8 cellular contexts compared by ENCODE assay signal in genomic region chr3:161854232-161854771, GRCh38.
DNase-seq lines count a peak whose midpoint lies in the region; ATAC-seq, FAIRE-seq and TF ChIP-seq lines count a peak whose summit lies in the region.

No MANE protein-coding gene starts in this region.

- H4K20me1 ChIP-seq in Karpas-422 (ENCODE audit: insufficient read depth, low read depth, low read length) (no peaks in the 10 kb centered on the region), astrocyte (ENCODE audit: insufficient read depth, low read length) (no peaks in the 10 kb centered on the region)

- H2AFZ ChIP-seq in Karpas-422 (ENCODE audit: low read length) (no peak overlapping the region), astrocyte (ENCODE audit: low read depth, low read length) (peak overlapping the region; percentile 74), neuronal stem cell (ENCODE audit: low read length) (peak overlapping the region; percentile 74)

- H3K4me1 ChIP-seq in Karpas-422 (ENCODE audit: low read length) (no peaks in the 10 kb centered on the region), astrocyte (ENCODE audit: insufficient read depth, low read length) (peaks cover 14% of the 10 kb centered on the region), neuronal stem cell (ENCODE audit: control insufficient read depth in 2 of 2, insufficient read depth in 1 of 2, low read depth in 1 of 2, low read length in 2 of 2) (no peaks in the 10 kb centered on the region), ascending aorta (no peaks in the 10 kb centered on the region)

- no peak overlapping the region for H2BK12ac ChIP-seq in neuronal stem cell (ENCODE audit: low read length)

- peak; percentile 77 for FAIRE-seq in astrocyte (lab: Jason Lieb, UNC)

- peak; percentile 49 for ATAC-seq in GM21423 (IDR thresholded peaks at IDR 0.05; ENCODE audit: unreplicated experiment)
- ATAC-seq in HG03460 (IDR thresholded peaks at IDR 0.05; ENCODE audit: unreplicated experiment): no peak

- intact Hi-C loops in ascending aorta (cut with DNase I): no loop called here

- no peak overlapping the region for H3K18ac ChIP-seq in neuronal stem cell (ENCODE audit: low read length)

- no peak overlapping the region for H3K4me3 Mint-ChIP-seq in astrocyte (ENCODE audit: unreplicated experiment)

- H2AK5ac ChIP-seq in neuronal stem cell (ENCODE audit: low read depth, low read length): no peak overlapping the region

- no peak overlapping the region for H3K23ac ChIP-seq in neuronal stem cell (ENCODE audit: low read depth, low read length, poor library complexity)

- no peak overlapping the region for H2BK120ac ChIP-seq in neuronal stem cell (ENCODE audit: low read depth, low read length)

- H3K79me2 ChIP-seq in Karpas-422 (ENCODE audit: low read length) (no peaks in the 10 kb centered on the region), astrocyte (ENCODE audit: insufficient read depth, low read length) (no peaks in the 10 kb centered on the region)

- H3K9me3 ChIP-seq in Karpas-422 (ENCODE audit: low read length) (no peaks in the 10 kb centered on the region), astrocyte (ENCODE audit: insufficient read depth, low read depth, low read length) (no peaks in the 10 kb centered on the region), neuronal stem cell (replicated peaks in 1 of 2; ENCODE audit: control insufficient read depth in 2 of 2, insufficient read depth in 1 of 2, low read depth in 1 of 2, low read length in 2 of 2) (no peaks in the 10 kb centered on the region), ascending aorta (no peaks in the 10 kb centered on the region)

- H3K9me2 ChIP-seq in Karpas-422 (replicated peaks; ENCODE audit: insufficient read depth, low read length): no peaks in the 10 kb centered on the region

- WGBS in neuronal stem cell (ENCODE audit: extremely low coverage in 2 of 2, insufficient read length in 2 of 2, insufficient replicate concordance in 1 of 2), 2 donors: no CpG with 5 or more reads among the region's 7 CpGs

- H3K27me3 ChIP-seq in Karpas-422 (ENCODE audit: low read length) (no peaks in the 10 kb centered on the region), astrocyte (ENCODE audit: insufficient read depth, low read length) (no peaks in the 10 kb centered on the region), neuronal stem cell (ENCODE audit: control insufficient read depth in 3 of 3, insufficient read depth in 3 of 3, low read depth in 1 of 3, low read length in 3 of 3) (no peaks in the 10 kb centered on the region), ascending aorta (no peaks in the 10 kb centered on the region)

- TF ChIP-seq CTCF in astrocyte (IDR thresholded peaks at IDR 0.05; ENCODE audit: insufficient read depth, low read depth, low read length) (peak; percentile 12), ascending aorta (IDR thresholded peaks at IDR 0.05) (no peak)

- H3K27ac ChIP-seq in Karpas-422 (ENCODE audit: low read length): no peak overlapping the region
- peak overlapping the region; percentile 74 for H3K27ac ChIP-seq in astrocyte (ENCODE audit: low read depth, low read length)
- H3K27ac ChIP-seq in neuronal stem cell (replicated peaks; ENCODE audit: low read length): no peak overlapping the region
- no peak overlapping the region for H3K27ac ChIP-seq in ascending aorta

- H3K9ac ChIP-seq in Karpas-422 (ENCODE audit: low read length) (no peak overlapping the region), astrocyte (ENCODE audit: low read length) (peak overlapping the region; percentile 71), neuronal stem cell (ENCODE audit: low read depth, low read length, poor library complexity) (no peak overlapping the region)

- no peak overlapping the region for H2BK15ac ChIP-seq in neuronal stem cell (ENCODE audit: low read length)

- no peak overlapping the region for H3K4me3 ChIP-seq in Karpas-422 (ENCODE audit: low read length)
- H3K4me3 ChIP-seq in astrocyte (ENCODE audit: insufficient read depth, low read depth, low read length): no peak overlapping the region
- H3K4me3 ChIP-seq in neuronal stem cell (ENCODE audit: low read length in 2 of 2): no peak overlapping the region
- H3K4me3 ChIP-seq in ascending aorta: no peak overlapping the region

- H4K8ac ChIP-seq in neuronal stem cell (ENCODE audit: low read depth, low read length): no peak overlapping the region

- H3K4me2 ChIP-seq in Karpas-422 (ENCODE audit: low read depth, low read length, poor library complexity, severe bottlenecking) (no peak overlapping the region), astrocyte (ENCODE audit: low read length) (peak overlapping the region; percentile 66), neuronal stem cell (ENCODE audit: insufficient read depth, low read length, poor library complexity, severe bottlenecking) (no peak overlapping the region)

- H2BK5ac ChIP-seq in neuronal stem cell (ENCODE audit: low read length): no peak overlapping the region

- peaks cover 11% of the 10 kb centered on the region for H3K4me1 Mint-ChIP-seq in astrocyte (ENCODE audit: low read depth, unreplicated experiment)

- H4K91ac ChIP-seq in neuronal stem cell (ENCODE audit: low read depth, low read length, poor library complexity): no peak overlapping the region

- no peaks in the 10 kb centered on the region for H3K36me3 Mint-ChIP-seq in astrocyte (ENCODE audit: low read depth, unreplicated experiment)

- no peak overlapping the region for H3K14ac ChIP-seq in neuronal stem cell (ENCODE audit: low read length)

- H3K27ac Mint-ChIP-seq in astrocyte (ENCODE audit: unreplicated experiment): peak overlapping the region; percentile 95

- DNase-seq in ELR (ENCODE audit: low read depth) (peak; percentile 80), Karpas-422 (peak; percentile 80), astrocyte (ENCODE audit: low read depth) (peak; percentile 87), neuronal stem cell (ENCODE audit: low spot score) (no peak), ascending aorta (ENCODE audit: low spot score in 2 of 2) (no peak)
- no peak for DNase-seq in NK-92 treated with Interleukin-12 subunit alpha and Interleukin-12 subunit beta, amount 100 ng/mL, for 24 hours (lab: John Stamatoyannopoulos, UW)

- no peaks in the 10 kb centered on the region for H3K27me3 Mint-ChIP-seq in astrocyte (ENCODE audit: low read depth, unreplicated experiment)

- H3K4ac ChIP-seq in neuronal stem cell (ENCODE audit: low read length): no peak overlapping the region

- H3K36me3 ChIP-seq in Karpas-422 (ENCODE audit: insufficient read depth, low read length) (no peaks in the 10 kb centered on the region), astrocyte (ENCODE audit: insufficient read depth, low read length) (no peaks in the 10 kb centered on the region), neuronal stem cell (replicated peaks in 1 of 2; ENCODE audit: control insufficient read depth in 2 of 2, insufficient read depth in 2 of 2, low read length in 2 of 2) (no peaks in the 10 kb centered on the region), ascending aorta (no peaks in the 10 kb centered on the region)

- H3K79me1 ChIP-seq in neuronal stem cell (ENCODE audit: low read depth, low read length): no peaks in the 10 kb centered on the region

- no peaks in the 10 kb centered on the region for H3K9me3 Mint-ChIP-seq in astrocyte (ENCODE audit: unreplicated experiment)

Comparison
In these comparisons a context has a peak if more than half of its experiments do, and no peak if none do; other contexts are left out.
1. DNase-seq: peak in ELR (single experiment), Karpas-422 (single experiment) and astrocyte (single experiment); none in neuronal stem cell (single experiment), NK-92 treated with Interleukin-12 subunit alpha and Interleukin-12 subunit beta, amount 100 ng/mL, for 24 hours (single experiment) and ascending aorta (0 of 2).